ENCODE assay signal across 8 cellular contexts in the genomic region with DNA sequence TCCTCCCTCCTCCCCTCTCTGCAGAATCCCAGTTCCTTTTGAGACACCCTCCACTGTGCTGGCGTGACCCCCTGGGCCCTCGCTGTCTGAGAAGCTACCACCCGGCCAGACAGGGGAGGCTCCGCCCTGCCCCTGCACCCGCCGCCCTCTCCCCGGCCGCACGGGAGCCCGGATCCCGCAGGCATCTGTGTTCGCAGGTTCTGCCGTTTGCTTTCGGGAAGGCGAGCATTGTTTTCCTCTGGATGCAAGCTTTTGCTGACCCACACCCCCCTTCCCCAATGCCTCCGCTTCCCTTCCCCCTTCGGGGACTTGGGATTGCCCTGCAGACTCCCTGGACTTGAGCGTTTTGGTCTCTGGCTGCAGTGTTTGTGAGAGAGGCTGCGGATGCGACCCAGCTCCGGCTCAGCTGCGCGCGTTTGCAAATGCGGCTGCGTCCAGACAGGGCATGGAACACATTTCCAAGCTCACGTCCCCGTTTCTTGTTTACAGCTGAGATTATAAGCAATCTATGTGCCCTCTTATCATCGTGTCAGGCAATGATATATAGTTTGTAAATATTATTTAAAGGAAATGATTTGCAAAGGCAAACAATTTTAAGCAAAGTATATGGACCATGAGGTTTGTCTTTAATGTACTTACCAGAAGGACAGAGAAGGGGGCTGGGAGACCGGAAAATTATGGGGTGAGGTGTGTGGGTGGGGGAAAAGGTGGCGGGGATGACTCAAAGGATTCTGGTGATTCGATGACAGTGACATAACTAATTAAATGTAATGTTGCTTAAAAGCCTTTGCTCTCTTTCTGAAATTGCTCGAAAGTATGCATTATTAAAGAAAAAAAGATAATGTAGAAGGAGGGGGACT.
A peak's percentile ranks its signal among the peaks of the same experiment; 100 is the strongest.
DNase-seq lines count a peak whose midpoint lies in the region; ATAC-seq, FAIRE-seq and TF ChIP-seq lines count a peak whose summit lies in the region.

No MANE protein-coding gene starts in this region.

- WGBS in spleen, 5 donors: 1 to 6% (median 2%) methylated on average over 32 to 33 of the region's 33 CpGs

- TF ChIP-seq CTCF in kidney (IDR thresholded peaks at IDR 0.05; ENCODE audit: borderline replicate concordance, extremely low read depth, insufficient read depth): no peak
- no peak for TF ChIP-seq CTCF in spleen (IDR thresholded peaks at IDR 0.05 in 8 of 11, conservative IDR thresholded peaks at IDR 0.05 in 3 of 11)

- H3K27me3 ChIP-seq in SJCRH30: no peaks in the 10 kb centered on the region
- peaks cover 0 to 27% (median 8%) of the 10 kb centered on the region in 7 donors for H3K27me3 ChIP-seq in spleen (replicated peaks in 1 of 7)

- no peak for TF ChIP-seq RAD21 in Ishikawa (IDR thresholded peaks at IDR 0.05; ENCODE audit: low read depth)

- intact Hi-C loops in kidney (cut with DNase I) (no loop called here), spleen (cut with DNase I; ENCODE audit: low total_unique reads) (no loop called here)

- ATAC-seq in HG03095 (IDR thresholded peaks at IDR 0.05; ENCODE audit: unreplicated experiment): no peak

- no peaks in the 10 kb centered on the region for H3K36me3 ChIP-seq in SJCRH30
- no peaks in the 10 kb centered on the region for H3K36me3 ChIP-seq in kidney (ENCODE audit: control insufficient read depth in 1 of 2, insufficient read depth in 2 of 2, low read length in 2 of 2)
- no peaks in the 10 kb centered on the region for H3K36me3 ChIP-seq in spleen

- H3K9me3 ChIP-seq in SJCRH30 (replicated peaks) (no peaks in the 10 kb centered on the region), kidney (ENCODE audit: control insufficient read depth in 1 of 2, low read length in 2 of 2) (no peaks in the 10 kb centered on the region), spleen (no peaks in the 10 kb centered on the region)

- TF ChIP-seq EP300 in Ishikawa (IDR thresholded peaks at IDR 0.05; ENCODE audit: borderline replicate concordance): peak; percentile 40; the same call in 1 of the 2 replicates

- DNase-seq in NOMO-1 (lab: John Stamatoyannopoulos, UW; ENCODE audit: unreplicated experiment in 2 of 2): peak; percentile 55 to 63
- DNase-seq in NOMO-1 treated with dmso at 0.1 percent for 144 hours (lab: John Stamatoyannopoulos, UW; ENCODE audit: unreplicated experiment): no peak
- DNase-seq in SJCRH30: peak; percentile 90 to 93
- peak; percentile 80 for DNase-seq in cerebellar cortex (ENCODE audit: low spot score)
- peak; percentile 79 for DNase-seq in kidney
- DNase-seq in spleen: peak; percentile 86

- FAIRE-seq in kidney (lab: Jason Lieb, UNC): no peak

- H3K27ac ChIP-seq in SJCRH30 (peak overlapping the region; percentile 92), kidney (ENCODE audit: low read depth in 2 of 2, low read length in 2 of 2) (no peak overlapping the region), spleen (peak overlapping the region in 7 of 8 donors; percentile 27 to 87 (median 68))

- no peak overlapping the region for H3K9ac ChIP-seq in kidney (ENCODE audit: low read length in 2 of 2)

- H3K4me3 ChIP-seq in SJCRH30 (peak overlapping the region; percentile 71), kidney (ENCODE audit: low read length in 2 of 2) (peak overlapping the region; percentile 65 to 76), spleen (peak overlapping the region; percentile 20 to 67 (median 42))

- H3K4me1 ChIP-seq in SJCRH30: peaks cover 7% of the 10 kb centered on the region; the same call in 1 of the 2 replicates
- no peaks in the 10 kb centered on the region for H3K4me1 ChIP-seq in kidney (ENCODE audit: control insufficient read depth in 1 of 2, insufficient read depth in 1 of 2, low read depth in 1 of 2, low read length in 2 of 2)
- H3K4me1 ChIP-seq in spleen: peaks cover 0 to 28% (median 18%) of the 10 kb centered on the region in 6 donors

- TF ChIP-seq POLR2A in spleen (IDR thresholded peaks at IDR 0.05): no peak

TF ChIP-seq in Ishikawa, 13 proteins besides CTCF, POLR2A, EP300 and RAD21:
- TF ChIP-seq CREB1 (IDR thresholded peaks at IDR 0.05; ENCODE audit: low read depth) (no peak), EGR1 (IDR thresholded peaks at IDR 0.05) (no peak), ZBTB7A (IDR thresholded peaks at IDR 0.05; ENCODE audit: low read depth) (peak; percentile 69; the same call in 1 of the 2 replicates), CEBPB (IDR thresholded peaks at IDR 0.05) (no peak), YY1 (IDR thresholded peaks at IDR 0.05; ENCODE audit: low read depth) (no peak; the same call in 1 of the 2 replicates), TAF1 (IDR thresholded peaks at IDR 0.05; ENCODE audit: low read depth) (peak; percentile 49; the same call in 1 of the 2 replicates), FOXM1 (IDR thresholded peaks at IDR 0.05; ENCODE audit: borderline replicate concordance, low read depth) (no peak), TEAD4 (IDR thresholded peaks at IDR 0.05) (peak; percentile 9; the same call in 1 of the 2 replicates), MAX (IDR thresholded peaks at IDR 0.05) (peak; percentile 56), TCF12 (IDR thresholded peaks at IDR 0.05; ENCODE audit: low read depth) (0 out of 2 replicates have a peak, but pooled peaks have one; percentile 28), NFIC (IDR thresholded peaks at IDR 0.05) (no peak)
- TF ChIP-seq, protein P1, sequence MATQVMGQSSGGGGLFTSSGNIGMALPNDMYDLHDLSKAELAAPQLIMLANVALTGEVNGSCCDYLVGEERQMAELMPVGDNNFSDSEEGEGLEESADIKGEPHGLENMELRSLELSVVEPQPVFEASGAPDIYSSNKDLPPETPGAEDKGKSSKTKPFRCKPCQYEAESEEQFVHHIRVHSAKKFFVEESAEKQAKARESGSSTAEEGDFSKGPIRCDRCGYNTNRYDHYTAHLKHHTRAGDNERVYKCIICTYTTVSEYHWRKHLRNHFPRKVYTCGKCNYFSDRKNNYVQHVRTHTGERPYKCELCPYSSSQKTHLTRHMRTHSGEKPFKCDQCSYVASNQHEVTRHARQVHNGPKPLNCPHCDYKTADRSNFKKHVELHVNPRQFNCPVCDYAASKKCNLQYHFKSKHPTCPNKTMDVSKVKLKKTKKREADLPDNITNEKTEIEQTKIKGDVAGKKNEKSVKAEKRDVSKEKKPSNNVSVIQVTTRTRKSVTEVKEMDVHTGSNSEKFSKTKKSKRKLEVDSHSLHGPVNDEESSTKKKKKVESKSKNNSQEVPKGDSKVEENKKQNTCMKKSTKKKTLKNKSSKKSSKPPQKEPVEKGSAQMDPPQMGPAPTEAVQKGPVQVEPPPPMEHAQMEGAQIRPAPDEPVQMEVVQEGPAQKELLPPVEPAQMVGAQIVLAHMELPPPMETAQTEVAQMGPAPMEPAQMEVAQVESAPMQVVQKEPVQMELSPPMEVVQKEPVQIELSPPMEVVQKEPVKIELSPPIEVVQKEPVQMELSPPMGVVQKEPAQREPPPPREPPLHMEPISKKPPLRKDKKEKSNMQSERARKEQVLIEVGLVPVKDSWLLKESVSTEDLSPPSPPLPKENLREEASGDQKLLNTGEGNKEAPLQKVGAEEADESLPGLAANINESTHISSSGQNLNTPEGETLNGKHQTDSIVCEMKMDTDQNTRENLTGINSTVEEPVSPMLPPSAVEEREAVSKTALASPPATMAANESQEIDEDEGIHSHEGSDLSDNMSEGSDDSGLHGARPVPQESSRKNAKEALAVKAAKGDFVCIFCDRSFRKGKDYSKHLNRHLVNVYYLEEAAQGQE (IDR thresholded peaks at IDR 0.05; ENCODE audit: low read depth): no peak
- TF ChIP-seq, protein P2, sequence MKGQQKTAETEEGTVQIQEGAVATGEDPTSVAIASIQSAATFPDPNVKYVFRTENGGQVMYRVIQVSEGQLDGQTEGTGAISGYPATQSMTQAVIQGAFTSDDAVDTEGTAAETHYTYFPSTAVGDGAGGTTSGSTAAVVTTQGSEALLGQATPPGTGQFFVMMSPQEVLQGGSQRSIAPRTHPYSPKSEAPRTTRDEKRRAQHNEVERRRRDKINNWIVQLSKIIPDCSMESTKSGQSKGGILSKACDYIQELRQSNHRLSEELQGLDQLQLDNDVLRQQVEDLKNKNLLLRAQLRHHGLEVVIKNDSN (IDR thresholded peaks at IDR 0.05): no peak

Comparison
In these comparisons a context has a peak if more than half of its experiments do, and no peak if none do; other contexts are left out.
1. H3K27ac ChIP-seq: peak in SJCRH30 (single experiment) and spleen (7 of 8); none in kidney (0 of 2).
2. Peak in every context shown above with its lines, with median percentiles within 50 percentile points of each other: H3K4me3 ChIP-seq.